ENCODE assay signal across 10 cellular contexts in genomic region chr2:109715302-109715937, GRCh38.
A peak's percentile ranks its signal among the peaks of the same experiment; 100 is the strongest.
DNase-seq lines count a peak whose midpoint lies in the region; ATAC-seq, FAIRE-seq and TF ChIP-seq lines count a peak whose summit lies in the region.
"Had no signal": no experiment of that assay in that cellular context is flagged by ENCODE, and none has a peak within 500 bp of the region (broad histone marks: within the 10 kb centered on the region; RNA-seq: fewer than 3 reads in every experiment).

No MANE protein-coding gene starts in this region.

- peak; percentile 38 to 70 (median 60) for TF ChIP-seq CTCF in body of pancreas (IDR thresholded peaks at IDR 0.05)
- TF ChIP-seq CTCF in uterus (IDR thresholded peaks at IDR 0.05): peak in 3 of 4 experiments; percentile 29 to 51 (median 48)
- no peak for TF ChIP-seq CTCF in GM13976 (IDR thresholded peaks at IDR 0.05; ENCODE audit: borderline replicate concordance, control extremely low read depth, extremely low read depth, insufficient read depth, missing control alignments)

- no peak overlapping the region for H3K27ac Mint-ChIP-seq in activated CD4-positive, alpha-beta memory T cell treated with anti-CD3 and anti-CD28 coated beads for 36 hours
- H3K27ac Mint-ChIP-seq in activated CD4-positive, alpha-beta memory T cell treated with anti-CD3 and anti-CD28 coated beads, Interleukin-2, amount 10 ng/mL, durations not matched to agents 7 days and 5 days: no peak overlapping the region

- CTCF ChIA-PET in activated CD4-positive, alpha-beta memory T cell treated with anti-CD3 and anti-CD28 coated beads for 36 hours (lab: Charles Lee): interaction anchor here (3.1 kb wide), 1 partner anchor 169 kb away, joined by 12 read pairs; no protein-coding TSS in a partner anchor
- CTCF ChIA-PET in activated CD4-positive, alpha-beta memory T cell treated with anti-CD3 and anti-CD28 coated beads, Interleukin-2, amount 10 ng/mL, durations not matched to agents 7 days and 5 days (lab: Charles Lee): interaction anchor here (2.3 kb wide), 1 partner anchor 169 kb away, joined by 7 read pairs; no protein-coding TSS in a partner anchor

- H3K9me3 ChIP-seq in body of pancreas (no peaks in the 10 kb centered on the region), uterus (no peaks in the 10 kb centered on the region)

- H3K27ac ChIP-seq in body of pancreas (no peak overlapping the region), uterus (no peak overlapping the region)
- H3K27ac ChIP-seq: SK-N-MC had no signal

- intact Hi-C loops in activated CD4-positive, alpha-beta memory T cell treated with anti-CD3 and anti-CD28 coated beads for 36 hours (cut with micrococcal nuclease): loop anchor here (10.0 kb wide), 1 partner anchor 171 kb away; no protein-coding TSS in a partner anchor
- intact Hi-C loops in body of pancreas (cut with DNase I): loop anchor here (10.0 kb wide), 1 partner anchor 171 kb away; no protein-coding TSS in a partner anchor
- intact Hi-C loops in uterus (cut with DNase I; ENCODE audit: low total_unique reads): no loop called here

- H3K36me3 ChIP-seq in body of pancreas (replicated peaks in 1 of 2; ENCODE audit: insufficient read depth in 1 of 2, low read depth in 2 of 2) (no peaks in the 10 kb centered on the region), uterus (no peaks in the 10 kb centered on the region)

- H3K4me1 Mint-ChIP-seq in activated CD4-positive, alpha-beta memory T cell treated with anti-CD3 and anti-CD28 coated beads for 36 hours (ENCODE audit: low read depth): no peaks in the 10 kb centered on the region
- H3K4me1 Mint-ChIP-seq in activated CD4-positive, alpha-beta memory T cell treated with anti-CD3 and anti-CD28 coated beads, Interleukin-2, amount 10 ng/mL, durations not matched to agents 7 days and 5 days: no peaks in the 10 kb centered on the region

- peak; percentile 83 for ATAC-seq in body of pancreas

- 12 to 13% methylated on average over 1 of the region's 1 CpG for WGBS in body of pancreas, 2 donors

- no peaks in the 10 kb centered on the region for H3K4me1 ChIP-seq in body of pancreas
- no peaks in the 10 kb centered on the region for H3K4me1 ChIP-seq in uterus

- no peak for TF ChIP-seq POLR2A in body of pancreas (IDR thresholded peaks at IDR 0.05)
- no peak for TF ChIP-seq POLR2A in uterus (IDR thresholded peaks at IDR 0.05)

- H3K27me3 ChIP-seq in body of pancreas (no peaks in the 10 kb centered on the region), uterus (no peaks in the 10 kb centered on the region)

- H3K4me3 ChIP-seq in body of pancreas: no peak overlapping the region
- no peak overlapping the region for H3K4me3 ChIP-seq in uterus
- H3K4me3 ChIP-seq: SK-N-MC had no signal

- H3K4me3 Mint-ChIP-seq in activated CD4-positive, alpha-beta memory T cell treated with anti-CD3 and anti-CD28 coated beads for 36 hours: no peak overlapping the region
- H3K4me3 Mint-ChIP-seq in activated CD4-positive, alpha-beta memory T cell treated with anti-CD3 and anti-CD28 coated beads, Interleukin-2, amount 10 ng/mL, durations not matched to agents 7 days and 5 days: no peak overlapping the region

- POLR2A ChIA-PET in activated CD4-positive, alpha-beta memory T cell treated with anti-CD3 and anti-CD28 coated beads for 36 hours (lab: Charles Lee): no interaction called here
- POLR2A ChIA-PET in activated CD4-positive, alpha-beta memory T cell treated with anti-CD3 and anti-CD28 coated beads, Interleukin-2, amount 10 ng/mL, durations not matched to agents 7 days and 5 days (lab: Charles Lee): no interaction called here

- DNase-seq in activated CD4-positive, alpha-beta memory T cell treated with anti-CD3 and anti-CD28 coated beads for 36 hours: peak; percentile 13
- no peak for DNase-seq in activated CD4-positive, alpha-beta memory T cell treated with anti-CD3 and anti-CD28 coated beads, Interleukin-2, amount 10 ng/mL, durations not matched to agents 7 days and 5 days
- peak; percentile 40 to 58 (median 48) for DNase-seq in body of pancreas
- peak; percentile 75 for DNase-seq in left kidney (ENCODE audit: low read depth, low spot score)
- DNase-seq in uterus: no peak
- no peak for DNase-seq in NCI-H2107 (lab: John Stamatoyannopoulos, UW)
- no peak for DNase-seq in GM13976 (ENCODE audit: low spot score)
- no peak for DNase-seq in urothelium cell line (ENCODE audit: low spot score)
- DNase-seq: C1 segment of cervical spinal cord had no signal

- in situ Hi-C loops in GM13976 (cut with MboI; ENCODE audit: low sequenced_read_pairs, unreplicated experiment): no loop called here

- H3K27me3 Mint-ChIP-seq in activated CD4-positive, alpha-beta memory T cell treated with anti-CD3 and anti-CD28 coated beads for 36 hours: peaks cover 5% of the 10 kb centered on the region
- H3K27me3 Mint-ChIP-seq in activated CD4-positive, alpha-beta memory T cell treated with anti-CD3 and anti-CD28 coated beads, Interleukin-2, amount 10 ng/mL, durations not matched to agents 7 days and 5 days: peaks cover 2% of the 10 kb centered on the region

- FAIRE-seq in urothelium cell line (lab: Jason Lieb, UNC): no peak

- no peaks in the 10 kb centered on the region for H3K36me3 Mint-ChIP-seq in activated CD4-positive, alpha-beta memory T cell treated with anti-CD3 and anti-CD28 coated beads for 36 hours
- H3K36me3 Mint-ChIP-seq in activated CD4-positive, alpha-beta memory T cell treated with anti-CD3 and anti-CD28 coated beads, Interleukin-2, amount 10 ng/mL, durations not matched to agents 7 days and 5 days (ENCODE audit: low read depth): no peaks in the 10 kb centered on the region

- H3K9me3 Mint-ChIP-seq in activated CD4-positive, alpha-beta memory T cell treated with anti-CD3 and anti-CD28 coated beads for 36 hours: no peaks in the 10 kb centered on the region
- no peaks in the 10 kb centered on the region for H3K9me3 Mint-ChIP-seq in activated CD4-positive, alpha-beta memory T cell treated with anti-CD3 and anti-CD28 coated beads, Interleukin-2, amount 10 ng/mL, durations not matched to agents 7 days and 5 days

Comparison
In these comparisons a context has a peak if more than half of its experiments do, and no peak if none do; other contexts are left out.
1. DNase-seq: peak in activated CD4-positive, alpha-beta memory T cell treated with anti-CD3 and anti-CD28 coated beads for 36 hours (single experiment), body of pancreas (4 of 4) and left kidney (single experiment); none in activated CD4-positive, alpha-beta memory T cell treated with anti-CD3 and anti-CD28 coated beads, Interleukin-2, amount 10 ng/mL, durations not matched to agents 7 days and 5 days (single experiment), uterus (0 of 2), NCI-H2107 (single experiment), GM13976 (single experiment) and urothelium cell line (single experiment).